In the genomic region with DNA sequence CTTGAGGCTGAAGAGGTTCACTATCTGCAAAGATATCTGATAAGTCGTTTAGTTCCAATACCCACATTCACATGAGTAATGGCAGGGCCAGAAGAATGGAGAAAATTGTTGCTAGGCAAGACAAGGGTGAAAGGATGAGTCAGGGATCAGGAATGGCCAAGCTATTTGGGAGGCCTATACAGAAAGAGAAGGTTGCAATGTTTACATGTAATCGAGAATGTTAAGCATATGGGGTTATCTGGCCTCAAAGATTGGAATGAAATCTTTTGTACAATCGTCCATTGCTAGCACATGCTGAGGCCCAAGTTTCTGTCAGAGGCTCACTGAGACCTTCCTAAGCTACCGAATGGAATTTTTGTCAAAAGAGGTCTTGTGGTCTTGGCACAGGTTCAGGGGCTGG, we compare ENCODE assay signal across 1 cellular context.
TF ChIP-seq lines count a peak whose summit lies in the region.

No MANE protein-coding gene starts in this region.

TF ChIP-seq in WTC11, 78 proteins besides CTCF, POLR2A, EP300 and RAD21 (continued from another document):
- TF ChIP-seq, protein P1, sequence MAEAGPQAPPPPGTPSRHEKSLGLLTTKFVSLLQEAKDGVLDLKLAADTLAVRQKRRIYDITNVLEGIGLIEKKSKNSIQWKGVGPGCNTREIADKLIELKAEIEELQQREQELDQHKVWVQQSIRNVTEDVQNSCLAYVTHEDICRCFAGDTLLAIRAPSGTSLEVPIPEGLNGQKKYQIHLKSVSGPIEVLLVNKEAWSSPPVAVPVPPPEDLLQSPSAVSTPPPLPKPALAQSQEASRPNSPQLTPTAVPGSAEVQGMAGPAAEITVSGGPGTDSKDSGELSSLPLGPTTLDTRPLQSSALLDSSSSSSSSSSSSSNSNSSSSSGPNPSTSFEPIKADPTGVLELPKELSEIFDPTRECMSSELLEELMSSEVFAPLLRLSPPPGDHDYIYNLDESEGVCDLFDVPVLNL (CRISPR knock-in tag; IDR thresholded peaks at IDR 0.05; ENCODE audit: borderline replicate concordance, low read depth), result no peak
- no peak for TF ChIP-seq ZBTB21 (CRISPR knock-in tag; IDR thresholded peaks at IDR 0.05; ENCODE audit: borderline replicate concordance)
- TF ChIP-seq ZMAT4 (CRISPR knock-in tag; IDR thresholded peaks at IDR 0.05), result no peak
- TF ChIP-seq IRF1 (CRISPR knock-in tag; IDR thresholded peaks at IDR 0.05), result no peak
- TF ChIP-seq, protein P2, sequence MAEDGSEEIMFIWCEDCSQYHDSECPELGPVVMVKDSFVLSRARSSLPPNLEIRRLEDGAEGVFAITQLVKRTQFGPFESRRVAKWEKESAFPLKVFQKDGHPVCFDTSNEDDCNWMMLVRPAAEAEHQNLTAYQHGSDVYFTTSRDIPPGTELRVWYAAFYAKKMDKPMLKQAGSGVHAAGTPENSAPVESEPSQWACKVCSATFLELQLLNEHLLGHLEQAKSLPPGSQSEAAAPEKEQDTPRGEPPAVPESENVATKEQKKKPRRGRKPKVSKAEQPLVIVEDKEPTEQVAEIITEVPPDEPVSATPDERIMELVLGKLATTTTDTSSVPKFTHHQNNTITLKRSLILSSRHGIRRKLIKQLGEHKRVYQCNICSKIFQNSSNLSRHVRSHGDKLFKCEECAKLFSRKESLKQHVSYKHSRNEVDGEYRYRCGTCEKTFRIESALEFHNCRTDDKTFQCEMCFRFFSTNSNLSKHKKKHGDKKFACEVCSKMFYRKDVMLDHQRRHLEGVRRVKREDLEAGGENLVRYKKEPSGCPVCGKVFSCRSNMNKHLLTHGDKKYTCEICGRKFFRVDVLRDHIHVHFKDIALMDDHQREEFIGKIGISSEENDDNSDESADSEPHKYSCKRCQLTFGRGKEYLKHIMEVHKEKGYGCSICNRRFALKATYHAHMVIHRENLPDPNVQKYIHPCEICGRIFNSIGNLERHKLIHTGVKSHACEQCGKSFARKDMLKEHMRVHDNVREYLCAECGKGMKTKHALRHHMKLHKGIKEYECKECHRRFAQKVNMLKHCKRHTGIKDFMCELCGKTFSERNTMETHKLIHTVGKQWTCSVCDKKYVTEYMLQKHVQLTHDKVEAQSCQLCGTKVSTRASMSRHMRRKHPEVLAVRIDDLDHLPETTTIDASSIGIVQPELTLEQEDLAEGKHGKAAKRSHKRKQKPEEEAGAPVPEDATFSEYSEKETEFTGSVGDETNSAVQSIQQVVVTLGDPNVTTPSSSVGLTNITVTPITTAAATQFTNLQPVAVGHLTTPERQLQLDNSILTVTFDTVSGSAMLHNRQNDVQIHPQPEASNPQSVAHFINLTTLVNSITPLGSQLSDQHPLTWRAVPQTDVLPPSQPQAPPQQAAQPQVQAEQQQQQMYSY (CRISPR knock-in tag; IDR thresholded peaks at IDR 0.05), result no peak
- TF ChIP-seq OVOL2 (CRISPR knock-in tag; IDR thresholded peaks at IDR 0.05; ENCODE audit: borderline replicate concordance), result no peak
